ENCODE assay signal across 1 cellular context in the genomic region with DNA sequence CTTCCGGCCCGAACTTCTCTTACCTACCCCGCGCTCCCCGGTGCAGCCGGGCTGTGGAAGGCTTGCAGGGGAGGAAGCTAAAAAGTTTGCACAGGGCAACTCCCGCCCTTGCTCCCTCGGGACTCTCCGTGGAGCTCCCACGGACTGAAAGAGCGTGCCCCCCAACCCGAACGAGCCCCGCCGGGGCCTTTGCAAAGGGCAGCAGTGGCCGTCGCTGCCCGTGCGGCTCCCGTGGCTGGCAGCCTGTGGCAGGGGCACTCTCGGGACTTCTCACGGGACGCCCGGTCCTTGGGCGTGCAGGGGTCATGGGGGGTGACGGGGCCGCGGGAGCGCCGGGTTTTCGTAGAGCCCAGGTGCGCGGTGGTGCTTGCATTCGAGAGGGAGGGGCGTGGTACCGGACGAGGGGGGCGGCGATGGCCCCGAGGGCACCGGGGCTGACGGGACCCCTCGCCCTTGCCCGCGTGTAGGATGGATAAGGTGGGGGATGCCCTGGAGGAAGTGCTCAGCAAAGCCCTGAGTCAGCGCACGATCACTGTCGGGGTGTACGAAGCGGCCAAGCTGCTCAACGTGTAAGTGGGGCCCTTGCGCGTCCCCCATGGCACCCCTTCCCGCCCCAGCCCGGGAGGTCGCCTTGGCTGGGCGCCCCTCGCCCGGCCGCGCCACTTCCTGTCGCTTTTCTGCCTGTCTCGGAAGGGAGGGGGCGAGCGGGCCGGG.
A peak's percentile ranks its signal among the peaks of the same experiment; 100 is the strongest.
TF ChIP-seq lines count a peak whose summit lies in the region.

No MANE protein-coding gene starts in this region.

TF ChIP-seq in GM12878, 131 proteins besides CTCF, POLR2A, EP300 and RAD21 (continued from another document):
- TF ChIP-seq, protein P1, sequence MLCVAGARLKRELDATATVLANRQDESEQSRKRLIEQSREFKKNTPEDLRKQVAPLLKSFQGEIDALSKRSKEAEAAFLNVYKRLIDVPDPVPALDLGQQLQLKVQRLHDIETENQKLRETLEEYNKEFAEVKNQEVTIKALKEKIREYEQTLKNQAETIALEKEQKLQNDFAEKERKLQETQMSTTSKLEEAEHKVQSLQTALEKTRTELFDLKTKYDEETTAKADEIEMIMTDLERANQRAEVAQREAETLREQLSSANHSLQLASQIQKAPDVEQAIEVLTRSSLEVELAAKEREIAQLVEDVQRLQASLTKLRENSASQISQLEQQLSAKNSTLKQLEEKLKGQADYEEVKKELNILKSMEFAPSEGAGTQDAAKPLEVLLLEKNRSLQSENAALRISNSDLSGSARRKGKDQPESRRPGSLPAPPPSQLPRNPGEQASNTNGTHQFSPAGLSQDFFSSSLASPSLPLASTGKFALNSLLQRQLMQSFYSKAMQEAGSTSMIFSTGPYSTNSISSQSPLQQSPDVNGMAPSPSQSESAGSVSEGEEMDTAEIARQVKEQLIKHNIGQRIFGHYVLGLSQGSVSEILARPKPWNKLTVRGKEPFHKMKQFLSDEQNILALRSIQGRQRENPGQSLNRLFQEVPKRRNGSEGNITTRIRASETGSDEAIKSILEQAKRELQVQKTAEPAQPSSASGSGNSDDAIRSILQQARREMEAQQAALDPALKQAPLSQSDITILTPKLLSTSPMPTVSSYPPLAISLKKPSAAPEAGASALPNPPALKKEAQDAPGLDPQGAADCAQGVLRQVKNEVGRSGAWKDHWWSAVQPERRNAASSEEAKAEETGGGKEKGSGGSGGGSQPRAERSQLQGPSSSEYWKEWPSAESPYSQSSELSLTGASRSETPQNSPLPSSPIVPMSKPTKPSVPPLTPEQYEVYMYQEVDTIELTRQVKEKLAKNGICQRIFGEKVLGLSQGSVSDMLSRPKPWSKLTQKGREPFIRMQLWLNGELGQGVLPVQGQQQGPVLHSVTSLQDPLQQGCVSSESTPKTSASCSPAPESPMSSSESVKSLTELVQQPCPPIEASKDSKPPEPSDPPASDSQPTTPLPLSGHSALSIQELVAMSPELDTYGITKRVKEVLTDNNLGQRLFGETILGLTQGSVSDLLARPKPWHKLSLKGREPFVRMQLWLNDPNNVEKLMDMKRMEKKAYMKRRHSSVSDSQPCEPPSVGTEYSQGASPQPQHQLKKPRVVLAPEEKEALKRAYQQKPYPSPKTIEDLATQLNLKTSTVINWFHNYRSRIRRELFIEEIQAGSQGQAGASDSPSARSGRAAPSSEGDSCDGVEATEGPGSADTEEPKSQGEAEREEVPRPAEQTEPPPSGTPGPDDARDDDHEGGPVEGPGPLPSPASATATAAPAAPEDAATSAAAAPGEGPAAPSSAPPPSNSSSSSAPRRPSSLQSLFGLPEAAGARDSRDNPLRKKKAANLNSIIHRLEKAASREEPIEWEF (IDR thresholded peaks at IDR 0.05; ENCODE audit: insufficient replicate concordance, low read depth, low read length), result no peak
- TF ChIP-seq SREBF1 (IDR thresholded peaks at IDR 0.05; ENCODE audit: low read length) (no peak), TCF3 (IDR thresholded peaks at IDR 0.05; ENCODE audit: borderline replicate concordance, insufficient read depth, low read depth, low read length) (no peak), SMC3 (IDR thresholded peaks at IDR 0.05; ENCODE audit: borderline replicate concordance, low read length) (no peak), ZBED1 (IDR thresholded peaks at IDR 0.05; ENCODE audit: borderline replicate concordance) (no peak), TBL1XR1 (IDR thresholded peaks at IDR 0.05; ENCODE audit: low read depth, low read length) (no peak), KLF5 (IDR thresholded peaks at IDR 0.05; ENCODE audit: partially characterized antibody) (no peak), KDM1A (IDR thresholded peaks at IDR 0.05; ENCODE audit: borderline replicate concordance) (no peak), ATF7 (IDR thresholded peaks at IDR 0.05; ENCODE audit: low read depth) (no peak), NFYA (IDR thresholded peaks at IDR 0.05; ENCODE audit: borderline replicate concordance, low read depth, low read length) (no peak), BCL11A (IDR thresholded peaks at IDR 0.05; ENCODE audit: low read depth, low read length) (no peak), RB1 (IDR thresholded peaks at IDR 0.05; ENCODE audit: borderline replicate concordance) (no peak), EED (IDR thresholded peaks at IDR 0.05; ENCODE audit: low read depth) (no peak), CBFB (IDR thresholded peaks at IDR 0.05; ENCODE audit: low read depth) (no peak), GABPA (IDR thresholded peaks at IDR 0.05; ENCODE audit: low read depth) (no peak), RELA (IDR thresholded peaks at IDR 0.05; ENCODE audit: borderline replicate concordance, partially characterized antibody) (no peak), TCF7 (IDR thresholded peaks at IDR 0.05; ENCODE audit: borderline replicate concordance) (no peak), TCF12 (IDR thresholded peaks at IDR 0.05; ENCODE audit: low read depth, low read length) (no peak), ASH2L (IDR thresholded peaks at IDR 0.05; ENCODE audit: borderline replicate concordance, low read depth) (no peak), SP1 (IDR thresholded peaks at IDR 0.05; ENCODE audit: low read depth, low read length) (no peak), MYC (IDR thresholded peaks at IDR 0.05; ENCODE audit: insufficient read depth, insufficient read length, insufficient replicate concordance, low read length, severe bottlenecking) (no peak), FOS (IDR thresholded peaks at IDR 0.05; ENCODE audit: borderline replicate concordance, extremely low read depth, insufficient read length) (no peak)
- TF ChIP-seq, protein P2, sequence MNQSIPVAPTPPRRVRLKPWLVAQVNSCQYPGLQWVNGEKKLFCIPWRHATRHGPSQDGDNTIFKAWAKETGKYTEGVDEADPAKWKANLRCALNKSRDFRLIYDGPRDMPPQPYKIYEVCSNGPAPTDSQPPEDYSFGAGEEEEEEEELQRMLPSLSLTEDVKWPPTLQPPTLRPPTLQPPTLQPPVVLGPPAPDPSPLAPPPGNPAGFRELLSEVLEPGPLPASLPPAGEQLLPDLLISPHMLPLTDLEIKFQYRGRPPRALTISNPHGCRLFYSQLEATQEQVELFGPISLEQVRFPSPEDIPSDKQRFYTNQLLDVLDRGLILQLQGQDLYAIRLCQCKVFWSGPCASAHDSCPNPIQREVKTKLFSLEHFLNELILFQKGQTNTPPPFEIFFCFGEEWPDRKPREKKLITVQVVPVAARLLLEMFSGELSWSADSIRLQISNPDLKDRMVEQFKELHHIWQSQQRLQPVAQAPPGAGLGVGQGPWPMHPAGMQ (IDR thresholded peaks at IDR 0.05; ENCODE audit: borderline replicate concordance), result no peak
- TF ChIP-seq, protein P3, sequence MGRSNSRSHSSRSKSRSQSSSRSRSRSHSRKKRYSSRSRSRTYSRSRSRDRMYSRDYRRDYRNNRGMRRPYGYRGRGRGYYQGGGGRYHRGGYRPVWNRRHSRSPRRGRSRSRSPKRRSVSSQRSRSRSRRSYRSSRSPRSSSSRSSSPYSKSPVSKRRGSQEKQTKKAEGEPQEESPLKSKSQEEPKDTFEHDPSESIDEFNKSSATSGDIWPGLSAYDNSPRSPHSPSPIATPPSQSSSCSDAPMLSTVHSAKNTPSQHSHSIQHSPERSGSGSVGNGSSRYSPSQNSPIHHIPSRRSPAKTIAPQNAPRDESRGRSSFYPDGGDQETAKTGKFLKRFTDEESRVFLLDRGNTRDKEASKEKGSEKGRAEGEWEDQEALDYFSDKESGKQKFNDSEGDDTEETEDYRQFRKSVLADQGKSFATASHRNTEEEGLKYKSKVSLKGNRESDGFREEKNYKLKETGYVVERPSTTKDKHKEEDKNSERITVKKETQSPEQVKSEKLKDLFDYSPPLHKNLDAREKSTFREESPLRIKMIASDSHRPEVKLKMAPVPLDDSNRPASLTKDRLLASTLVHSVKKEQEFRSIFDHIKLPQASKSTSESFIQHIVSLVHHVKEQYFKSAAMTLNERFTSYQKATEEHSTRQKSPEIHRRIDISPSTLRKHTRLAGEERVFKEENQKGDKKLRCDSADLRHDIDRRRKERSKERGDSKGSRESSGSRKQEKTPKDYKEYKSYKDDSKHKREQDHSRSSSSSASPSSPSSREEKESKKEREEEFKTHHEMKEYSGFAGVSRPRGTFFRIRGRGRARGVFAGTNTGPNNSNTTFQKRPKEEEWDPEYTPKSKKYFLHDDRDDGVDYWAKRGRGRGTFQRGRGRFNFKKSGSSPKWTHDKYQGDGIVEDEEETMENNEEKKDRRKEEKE (IDR thresholded peaks at IDR 0.05), result no peak
- TF ChIP-seq, protein P4, sequence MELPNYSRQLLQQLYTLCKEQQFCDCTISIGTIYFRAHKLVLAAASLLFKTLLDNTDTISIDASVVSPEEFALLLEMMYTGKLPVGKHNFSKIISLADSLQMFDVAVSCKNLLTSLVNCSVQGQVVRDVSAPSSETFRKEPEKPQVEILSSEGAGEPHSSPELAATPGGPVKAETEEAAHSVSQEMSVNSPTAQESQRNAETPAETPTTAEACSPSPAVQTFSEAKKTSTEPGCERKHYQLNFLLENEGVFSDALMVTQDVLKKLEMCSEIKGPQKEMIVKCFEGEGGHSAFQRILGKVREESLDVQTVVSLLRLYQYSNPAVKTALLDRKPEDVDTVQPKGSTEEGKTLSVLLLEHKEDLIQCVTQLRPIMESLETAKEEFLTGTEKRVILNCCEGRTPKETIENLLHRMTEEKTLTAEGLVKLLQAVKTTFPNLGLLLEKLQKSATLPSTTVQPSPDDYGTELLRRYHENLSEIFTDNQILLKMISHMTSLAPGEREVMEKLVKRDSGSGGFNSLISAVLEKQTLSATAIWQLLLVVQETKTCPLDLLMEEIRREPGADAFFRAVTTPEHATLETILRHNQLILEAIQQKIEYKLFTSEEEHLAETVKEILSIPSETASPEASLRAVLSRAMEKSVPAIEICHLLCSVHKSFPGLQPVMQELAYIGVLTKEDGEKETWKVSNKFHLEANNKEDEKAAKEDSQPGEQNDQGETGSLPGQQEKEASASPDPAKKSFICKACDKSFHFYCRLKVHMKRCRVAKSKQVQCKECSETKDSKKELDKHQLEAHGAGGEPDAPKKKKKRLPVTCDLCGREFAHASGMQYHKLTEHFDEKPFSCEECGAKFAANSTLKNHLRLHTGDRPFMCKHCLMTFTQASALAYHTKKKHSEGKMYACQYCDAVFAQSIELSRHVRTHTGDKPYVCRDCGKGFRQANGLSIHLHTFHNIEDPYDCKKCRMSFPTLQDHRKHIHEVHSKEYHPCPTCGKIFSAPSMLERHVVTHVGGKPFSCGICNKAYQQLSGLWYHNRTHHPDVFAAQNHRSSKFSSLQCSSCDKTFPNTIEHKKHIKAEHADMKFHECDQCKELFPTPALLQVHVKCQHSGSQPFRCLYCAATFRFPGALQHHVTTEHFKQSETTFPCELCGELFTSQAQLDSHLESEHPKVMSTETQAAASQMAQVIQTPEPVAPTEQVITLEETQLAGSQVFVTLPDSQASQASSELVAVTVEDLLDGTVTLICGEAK (IDR thresholded peaks at IDR 0.05; ENCODE audit: borderline replicate concordance), result no peak
- TF ChIP-seq, protein P5, sequence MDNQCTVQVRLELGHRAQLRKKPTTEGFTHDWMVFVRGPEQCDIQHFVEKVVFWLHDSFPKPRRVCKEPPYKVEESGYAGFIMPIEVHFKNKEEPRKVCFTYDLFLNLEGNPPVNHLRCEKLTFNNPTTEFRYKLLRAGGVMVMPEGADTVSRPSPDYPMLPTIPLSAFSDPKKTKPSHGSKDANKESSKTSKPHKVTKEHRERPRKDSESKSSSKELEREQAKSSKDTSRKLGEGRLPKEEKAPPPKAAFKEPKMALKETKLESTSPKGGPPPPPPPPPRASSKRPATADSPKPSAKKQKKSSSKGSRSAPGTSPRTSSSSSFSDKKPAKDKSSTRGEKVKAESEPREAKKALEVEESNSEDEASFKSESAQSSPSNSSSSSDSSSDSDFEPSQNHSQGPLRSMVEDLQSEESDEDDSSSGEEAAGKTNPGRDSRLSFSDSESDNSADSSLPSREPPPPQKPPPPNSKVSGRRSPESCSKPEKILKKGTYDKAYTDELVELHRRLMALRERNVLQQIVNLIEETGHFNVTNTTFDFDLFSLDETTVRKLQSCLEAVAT (IDR thresholded peaks at IDR 0.05), result peak; percentile 52; the same call in 1 of the 2 replicates
